11 cellular contexts compared by ENCODE assay signal in genomic region chr6:41374618-41375590, GRCh38. TPM values are rescaled to one million over a fixed set of nuclear protein-coding genes. Genes with fewer than 3 reads are reported as not detected.
DNase-seq lines count a peak whose midpoint lies in the region; TF ChIP-seq lines count a peak whose summit lies in the region.
"Had no signal": no experiment of that assay in that cellular context is flagged by ENCODE, and none has a peak within 500 bp of the region (broad histone marks: within the 10 kb centered on the region; RNA-seq: fewer than 3 reads in every experiment).

No MANE protein-coding gene starts in this region.

- H3K9me3 ChIP-seq in SK-N-SH (no peaks in the 10 kb centered on the region), iPS-15b (ENCODE audit: control insufficient read depth, insufficient read depth, low read length) (no peaks in the 10 kb centered on the region), skeletal muscle satellite cell (replicated peaks; ENCODE audit: low read length) (no peaks in the 10 kb centered on the region)

- H3K4me2 ChIP-seq in SK-N-SH (peak overlapping the region; percentile 52; the same call in 1 of the 2 replicates), skeletal muscle satellite cell (ENCODE audit: low read length) (peak overlapping the region; percentile 25)

- TF ChIP-seq RAD21 in SK-N-SH (IDR thresholded peaks at IDR 0.05; ENCODE audit: low read length): no peak

- H3K9me3 Mint-ChIP-seq in activated CD4-positive, alpha-beta T cell treated with anti-CD3 and anti-CD28 coated beads, Interleukin-2, amount 10 ng/mL, durations not matched to agents 24 days and 14 days: no peaks in the 10 kb centered on the region

- no peaks in the 10 kb centered on the region for H3K79me2 ChIP-seq in SK-N-SH (ENCODE audit: insufficient read depth)

- H3K4me3 Mint-ChIP-seq in activated CD4-positive, alpha-beta T cell treated with anti-CD3 and anti-CD28 coated beads, Interleukin-2, amount 10 ng/mL, durations not matched to agents 24 days and 14 days: peak overlapping the region; percentile 15

- intact Hi-C loops in activated CD4-positive, alpha-beta T cell treated with anti-CD3 and anti-CD28 coated beads, Interleukin-2, amount 10 ng/mL, durations not matched to agents 24 days and 14 days (cut with micrococcal nuclease): loop anchor here (5.0 kb wide), 1 partner anchor 132 kb away; no protein-coding TSS in a partner anchor

- no peak for TF ChIP-seq EP300 in SK-N-SH (IDR thresholded peaks at IDR 0.05; ENCODE audit: borderline replicate concordance in 1 of 2, low read depth in 1 of 2, low read length in 1 of 2)

- no peaks in the 10 kb centered on the region for H4K20me1 ChIP-seq in SK-N-SH (ENCODE audit: insufficient read depth)

- H3K27me3 ChIP-seq in SK-N-SH (ENCODE audit: insufficient read depth) (peaks cover 87% of the 10 kb centered on the region), iPS-15b (ENCODE audit: control insufficient read depth, insufficient read depth, low read length) (peaks cover 96% of the 10 kb centered on the region), skeletal muscle satellite cell (ENCODE audit: control insufficient read depth, insufficient read depth, low read length) (peaks cover 93% of the 10 kb centered on the region)

- peaks cover 89% of the 10 kb centered on the region for H3K27me3 Mint-ChIP-seq in activated CD4-positive, alpha-beta T cell treated with anti-CD3 and anti-CD28 coated beads, Interleukin-2, amount 10 ng/mL, durations not matched to agents 24 days and 14 days

- peaks cover 3% of the 10 kb centered on the region for H3F3A ChIP-seq in SK-N-SH (replicated peaks; ENCODE audit: insufficient read depth)

- no peak for TF ChIP-seq CTCF in SK-N-SH (IDR thresholded peaks at IDR 0.05)

- peaks cover 2 to 3% of the 10 kb centered on the region in 2 experiments; a peak in 1 of 4 replicates for H3K4me1 ChIP-seq in SK-N-SH (ENCODE audit: control insufficient read depth in 1 of 2, insufficient read depth in 2 of 2, low read depth in 1 of 2, low read length in 1 of 2)
- peaks cover 18% of the 10 kb centered on the region for H3K4me1 ChIP-seq in iPS-15b (ENCODE audit: control insufficient read depth, insufficient read depth, low read length)
- H3K4me1 ChIP-seq in skeletal muscle satellite cell (ENCODE audit: control insufficient read depth, insufficient read depth, low read length): peaks cover 7% of the 10 kb centered on the region

- H3K27ac ChIP-seq in SK-N-SH (ENCODE audit: low read depth in 2 of 2, low read length in 1 of 2): no peak overlapping the region

- H3K9ac ChIP-seq in SK-N-SH (no peak overlapping the region), iPS-15b (ENCODE audit: low read depth, low read length) (no peak overlapping the region), skeletal muscle satellite cell (ENCODE audit: low read depth, low read length) (no peak overlapping the region)

- whole genome bisulfite sequencing in SK-N-SH (ENCODE audit: low lambda C conversion rate): 8% methylated on average over 41 of the region's 46 CpGs

- no peak for DNase-seq in activated CD4-positive, alpha-beta T cell treated with anti-CD3 and anti-CD28 coated beads, Interleukin-2, amount 10 ng/mL, durations not matched to agents 24 days and 14 days
- no peak for DNase-seq in activated CD4-positive, alpha-beta T cell treated with anti-CD3 and anti-CD28 coated beads, Interleukin-2, amount 50 U/mL, for 48 hours
- peak; percentile 40 for DNase-seq in SK-N-SH
- no peak for DNase-seq in NOMO-1 (lab: John Stamatoyannopoulos, UW; ENCODE audit: unreplicated experiment in 2 of 2)
- no peak for DNase-seq in NCI-H1694 (lab: John Stamatoyannopoulos, UW)
- DNase-seq in NAMALWA (ENCODE audit: low spot score): no peak
- DNase-seq: KBM-7 had no signal

- H3K4me3 ChIP-seq in SK-N-SH (ENCODE audit: low read depth in 2 of 2, low read length in 1 of 2) (no peak overlapping the region; a peak in 1 of 4 replicates), iPS-15b (ENCODE audit: low read depth, low read length) (peak overlapping the region; percentile 31), skeletal muscle satellite cell (ENCODE audit: low read length) (no peak overlapping the region)

- no peak overlapping the region for H2AFZ ChIP-seq in SK-N-SH (ENCODE audit: low read depth)

- H3K9me2 ChIP-seq in SK-N-SH: no peaks in the 10 kb centered on the region

- peaks cover 18% of the 10 kb centered on the region for H3K4me1 Mint-ChIP-seq in activated CD4-positive, alpha-beta T cell treated with anti-CD3 and anti-CD28 coated beads, Interleukin-2, amount 10 ng/mL, durations not matched to agents 24 days and 14 days

- POLR2A ChIA-PET in SK-N-SH (lab: Yijun Ruan, JAX): no interaction called here

- peak overlapping the region; percentile 66 for H3K27ac Mint-ChIP-seq in activated CD4-positive, alpha-beta T cell treated with anti-CD3 and anti-CD28 coated beads, Interleukin-2, amount 10 ng/mL, durations not matched to agents 24 days and 14 days

- peaks cover 2% of the 10 kb centered on the region for H3K36me3 Mint-ChIP-seq in activated CD4-positive, alpha-beta T cell treated with anti-CD3 and anti-CD28 coated beads, Interleukin-2, amount 10 ng/mL, durations not matched to agents 24 days and 14 days (ENCODE audit: low read depth)

- CTCF ChIA-PET in SK-N-SH (lab: Yijun Ruan, JAX): interaction anchor here (0.9 to 12.1 kb wide), 15 partner anchors 8 to 412 kb away, joined by 3 to 285 read pairs (median 3); partner anchors contain the start of gene TOMM6

- no peaks in the 10 kb centered on the region for H3K36me3 ChIP-seq in SK-N-SH (replicated peaks in 1 of 2; ENCODE audit: control insufficient read depth in 1 of 2, insufficient read depth in 2 of 2, low read length in 1 of 2)
- no peaks in the 10 kb centered on the region for H3K36me3 ChIP-seq in iPS-15b (ENCODE audit: control insufficient read depth, insufficient read depth, low read length)
- H3K36me3 ChIP-seq in skeletal muscle satellite cell (ENCODE audit: insufficient read depth, low read length): no peaks in the 10 kb centered on the region

TF ChIP-seq in SK-N-SH, 30 proteins besides CTCF, POLR2A, EP300 and RAD21:
- TF ChIP-seq EZH2phosphoT487 (IDR thresholded peaks at IDR 0.05; ENCODE audit: borderline replicate concordance, low read depth) (no peak; the same call in 1 of the 2 replicates), PBX3 (IDR thresholded peaks at IDR 0.05) (no peak), TAF1 (IDR thresholded peaks at IDR 0.05; ENCODE audit: borderline replicate concordance, low read depth, low read length) (no peak), NFIC (IDR thresholded peaks at IDR 0.05; ENCODE audit: borderline replicate concordance) (no peak), SIN3A (IDR thresholded peaks at IDR 0.05; ENCODE audit: borderline replicate concordance, low read depth, low read length) (no peak), IRF3 (IDR thresholded peaks at IDR 0.05; ENCODE audit: low read depth, low read length) (no peak), GATA2 (CRISPR knock-in tag; IDR thresholded peaks at IDR 0.05) (no peak), FOXM1 (IDR thresholded peaks at IDR 0.05; ENCODE audit: low read depth) (no peak), SMC3 (IDR thresholded peaks at IDR 0.05; ENCODE audit: low read depth, low read length) (no peak), FOXJ3 (CRISPR knock-in tag; IDR thresholded peaks at IDR 0.05) (no peak), FOSL2 (IDR thresholded peaks at IDR 0.05; ENCODE audit: borderline replicate concordance, low read depth) (no peak), POLR2AphosphoS5 (IDR thresholded peaks at IDR 0.05; ENCODE audit: low read depth, low read length) (no peak), RCOR1 (IDR thresholded peaks at IDR 0.05; ENCODE audit: low read length) (no peak)
- TF ChIP-seq, protein P1, sequence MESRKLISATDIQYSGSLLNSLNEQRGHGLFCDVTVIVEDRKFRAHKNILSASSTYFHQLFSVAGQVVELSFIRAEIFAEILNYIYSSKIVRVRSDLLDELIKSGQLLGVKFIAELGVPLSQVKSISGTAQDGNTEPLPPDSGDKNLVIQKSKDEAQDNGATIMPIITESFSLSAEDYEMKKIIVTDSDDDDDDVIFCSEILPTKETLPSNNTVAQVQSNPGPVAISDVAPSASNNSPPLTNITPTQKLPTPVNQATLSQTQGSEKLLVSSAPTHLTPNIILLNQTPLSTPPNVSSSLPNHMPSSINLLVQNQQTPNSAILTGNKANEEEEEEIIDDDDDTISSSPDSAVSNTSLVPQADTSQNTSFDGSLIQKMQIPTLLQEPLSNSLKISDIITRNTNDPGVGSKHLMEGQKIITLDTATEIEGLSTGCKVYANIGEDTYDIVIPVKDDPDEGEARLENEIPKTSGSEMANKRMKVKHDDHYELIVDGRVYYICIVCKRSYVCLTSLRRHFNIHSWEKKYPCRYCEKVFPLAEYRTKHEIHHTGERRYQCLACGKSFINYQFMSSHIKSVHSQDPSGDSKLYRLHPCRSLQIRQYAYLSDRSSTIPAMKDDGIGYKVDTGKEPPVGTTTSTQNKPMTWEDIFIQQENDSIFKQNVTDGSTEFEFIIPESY (IDR thresholded peaks at IDR 0.05; ENCODE audit: borderline replicate concordance, low read depth): no peak

RNA-seq across cellular contexts. Expression of gene NCR2, which starts 39.5 kb away (rescaled TPM):
- total RNA-seq in activated CD4-positive, alpha-beta T cell treated with anti-CD3 and anti-CD28 coated beads, Interleukin-2, amount 10 ng/mL, durations not matched to agents 24 days and 14 days: not detected in 2 replicates
- not detected in 2 replicates for polyA plus RNA-seq in SK-N-SH (2012; rRNA removed)
- polyA plus RNA-seq in SK-N-SH (2012; cell fraction: cytosol; rRNA removed): not detected in 2 replicates
- polyA plus RNA-seq in SK-N-SH (2012; cell fraction: nucleus; rRNA removed): not detected in 2 replicates
- not detected in 2 replicates for total RNA-seq in skeletal muscle satellite cell (2012; rRNA removed)
- total RNA-seq: osteoblast; T-helper 2 cell treated with Interferon-gamma antibody and Interleukin-4, amounts not matched to agents 100 ng/mL and 5 ng/mL, for 36 hours had no signal
